In the genomic region with DNA sequence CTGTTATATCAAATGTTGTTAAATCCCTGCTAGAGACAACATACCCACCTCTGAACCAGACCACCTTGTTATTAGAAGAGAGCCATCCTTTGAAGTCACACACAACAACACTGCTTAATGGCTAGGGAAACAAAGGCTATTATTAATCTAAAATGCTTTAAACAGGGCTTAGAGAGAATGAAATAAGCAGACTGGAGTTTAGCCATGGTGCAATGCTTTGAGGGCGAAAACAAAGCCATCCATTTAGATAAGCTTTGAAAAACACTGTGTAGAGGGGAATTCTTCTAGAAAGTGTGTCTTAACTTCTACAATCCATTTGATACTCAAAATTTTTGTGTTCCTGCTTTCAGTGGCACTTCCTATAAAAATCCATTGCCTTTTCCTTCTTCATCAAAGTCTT, we compare ENCODE assay signal across 22 cellular contexts.
A peak's percentile ranks its signal among the peaks of the same experiment; 100 is the strongest.
DNase-seq lines count a peak whose midpoint lies in the region; ATAC-seq lines count a peak whose summit lies in the region.
"Had no signal": no experiment of that assay in that cellular context is flagged by ENCODE, and none has a peak within 500 bp of the region (broad histone marks: within the 10 kb centered on the region; RNA-seq: fewer than 3 reads in every experiment).

No MANE protein-coding gene starts in this region.

- no peak overlapping the region for H3K27ac Mint-ChIP-seq in natural killer cell treated with Interleukin-12 subunit alpha and Interleukin-12 subunit beta and Interleukin-15 and Interleukin-18, amount 100 ng/mL, for 72 hours
- H3K27ac Mint-ChIP-seq: B cell; CD14-positive monocyte; CD4-positive, alpha-beta T cell; CD8-positive, alpha-beta memory T cell; HFFc6 had no signal

- H3K4me1 Mint-ChIP-seq in natural killer cell treated with Interleukin-12 subunit alpha and Interleukin-12 subunit beta and Interleukin-15 and Interleukin-18, amount 100 ng/mL, for 72 hours (ENCODE audit: low read depth in 2 of 2), result no peaks in the 10 kb centered on the region
- H3K4me1 Mint-ChIP-seq: B cell; CD14-positive monocyte; CD8-positive, alpha-beta memory T cell had no signal

- H3K4me3 ChIP-seq in BLaER1, result no peak overlapping the region
- no peak overlapping the region for H3K4me3 ChIP-seq in SJCRH30
- H3K4me3 ChIP-seq: BLaER1 treated with 17β-estradiol and CSF1 and Interleukin-3, amounts not matched to agents 10 nM and 100 nM; GM12878; HAP-1 had no signal

- H3K9me3 ChIP-seq in BLaER1 (no peaks in the 10 kb centered on the region), SJCRH30 (replicated peaks) (no peaks in the 10 kb centered on the region)
- H3K9me3 ChIP-seq: HAP-1 had no signal

- H3K9ac ChIP-seq in BLaER1, result no peak overlapping the region
- H3K9ac ChIP-seq: BLaER1 treated with 17β-estradiol and CSF1 and Interleukin-3, amounts not matched to agents 10 nM and 100 nM had no signal

- DNase-seq in medulla oblongata (ENCODE audit: extremely low spot score), result peak; percentile 42
- peak; percentile 13 for DNase-seq in midbrain (lab: John Stamatoyannopoulos, UW)
- DNase-seq in pons (ENCODE audit: low spot score), result peak; percentile 84
- DNase-seq in SJCRH30, result no peak
- no peak for DNase-seq in natural killer cell treated with Interleukin-12 subunit alpha and Interleukin-12 subunit beta and Interleukin-15 and Interleukin-18, amount 100 ng/mL, for 72 hours (ENCODE audit: low spot score)
- no peak for DNase-seq in ecto neural progenitor cell (ENCODE audit: low spot score)
- no peak for DNase-seq in cortex of kidney (lab: John Stamatoyannopoulos, UW)
- DNase-seq: CD4-positive, alpha-beta T cell; CD8-positive, alpha-beta memory T cell; DMS 273 treated with DMSO at 0.1 percent for 48 hours; DMS79; EL; GDM1; GOT3; HFFc6 had no signal

- H3K4me3 Mint-ChIP-seq in natural killer cell treated with Interleukin-12 subunit alpha and Interleukin-12 subunit beta and Interleukin-15 and Interleukin-18, amount 100 ng/mL, for 72 hours, result no peak overlapping the region
- H3K4me3 Mint-ChIP-seq: B cell; CD14-positive monocyte; CD4-positive, alpha-beta T cell; CD8-positive, alpha-beta memory T cell; HFFc6 had no signal

- no peaks in the 10 kb centered on the region for H3K36me3 Mint-ChIP-seq in natural killer cell treated with Interleukin-12 subunit alpha and Interleukin-12 subunit beta and Interleukin-15 and Interleukin-18, amount 100 ng/mL, for 72 hours
- H3K36me3 Mint-ChIP-seq: CD14-positive monocyte; CD8-positive, alpha-beta memory T cell had no signal

- H3K9me3 Mint-ChIP-seq in natural killer cell treated with Interleukin-12 subunit alpha and Interleukin-12 subunit beta and Interleukin-15 and Interleukin-18, amount 100 ng/mL, for 72 hours, result no peaks in the 10 kb centered on the region
- H3K9me3 Mint-ChIP-seq: CD4-positive, alpha-beta T cell; CD8-positive, alpha-beta memory T cell had no signal

- H3K27me3 ChIP-seq in BLaER1, result no peaks in the 10 kb centered on the region
- no peaks in the 10 kb centered on the region for H3K27me3 ChIP-seq in SJCRH30
- H3K27me3 ChIP-seq: BLaER1 treated with 17β-estradiol and CSF1 and Interleukin-3, amounts not matched to agents 10 nM and 100 nM had no signal

- H3K36me3 ChIP-seq in BLaER1 (no peaks in the 10 kb centered on the region), SJCRH30 (no peaks in the 10 kb centered on the region)
- H3K36me3 ChIP-seq: BLaER1 treated with 17β-estradiol and CSF1 and Interleukin-3, amounts not matched to agents 10 nM and 100 nM; HAP-1 had no signal

- H3K27ac ChIP-seq in BLaER1 (no peak overlapping the region), SJCRH30 (no peak overlapping the region)
- H3K27ac ChIP-seq: 22Rv1; BLaER1 treated with 17β-estradiol and CSF1 and Interleukin-3, amounts not matched to agents 10 nM and 100 nM had no signal

- H3K4me1 ChIP-seq in BLaER1, result peaks cover 19% of the 10 kb centered on the region
- H3K4me1 ChIP-seq in SJCRH30, result no peaks in the 10 kb centered on the region
- H3K4me1 ChIP-seq: HAP-1 had no signal

- no peak for ATAC-seq in natural killer cell treated with Interleukin-12 subunit alpha and Interleukin-12 subunit beta and Interleukin-15 and Interleukin-18, amount 100 ng/mL, for 72 hours
- ATAC-seq: GM12878 had no signal

- peak overlapping the region; percentile 64; the same call in 1 of the 2 replicates for H3K4me2 ChIP-seq in BLaER1

- H4K20me1 ChIP-seq in BLaER1, result no peaks in the 10 kb centered on the region
- H4K20me1 ChIP-seq: BLaER1 treated with 17β-estradiol and CSF1 and Interleukin-3, amounts not matched to agents 10 nM and 100 nM had no signal

- peaks cover 10 to 25% of the 10 kb centered on the region in 2 donors for H3K27me3 Mint-ChIP-seq in natural killer cell treated with Interleukin-12 subunit alpha and Interleukin-12 subunit beta and Interleukin-15 and Interleukin-18, amount 100 ng/mL, for 72 hours

Comparison
In these comparisons a context has a peak if more than half of its experiments do, and no peak if none do; other contexts are left out.
1. DNase-seq: peak in medulla oblongata (single experiment), midbrain (single experiment) and pons (single experiment); none in SJCRH30 (0 of 2), natural killer cell treated with Interleukin-12 subunit alpha and Interleukin-12 subunit beta and Interleukin-15 and Interleukin-18, amount 100 ng/mL, for 72 hours (single experiment), ecto neural progenitor cell (single experiment) and cortex of kidney (single experiment).